8 cellular contexts compared by ENCODE assay signal in the genomic region with DNA sequence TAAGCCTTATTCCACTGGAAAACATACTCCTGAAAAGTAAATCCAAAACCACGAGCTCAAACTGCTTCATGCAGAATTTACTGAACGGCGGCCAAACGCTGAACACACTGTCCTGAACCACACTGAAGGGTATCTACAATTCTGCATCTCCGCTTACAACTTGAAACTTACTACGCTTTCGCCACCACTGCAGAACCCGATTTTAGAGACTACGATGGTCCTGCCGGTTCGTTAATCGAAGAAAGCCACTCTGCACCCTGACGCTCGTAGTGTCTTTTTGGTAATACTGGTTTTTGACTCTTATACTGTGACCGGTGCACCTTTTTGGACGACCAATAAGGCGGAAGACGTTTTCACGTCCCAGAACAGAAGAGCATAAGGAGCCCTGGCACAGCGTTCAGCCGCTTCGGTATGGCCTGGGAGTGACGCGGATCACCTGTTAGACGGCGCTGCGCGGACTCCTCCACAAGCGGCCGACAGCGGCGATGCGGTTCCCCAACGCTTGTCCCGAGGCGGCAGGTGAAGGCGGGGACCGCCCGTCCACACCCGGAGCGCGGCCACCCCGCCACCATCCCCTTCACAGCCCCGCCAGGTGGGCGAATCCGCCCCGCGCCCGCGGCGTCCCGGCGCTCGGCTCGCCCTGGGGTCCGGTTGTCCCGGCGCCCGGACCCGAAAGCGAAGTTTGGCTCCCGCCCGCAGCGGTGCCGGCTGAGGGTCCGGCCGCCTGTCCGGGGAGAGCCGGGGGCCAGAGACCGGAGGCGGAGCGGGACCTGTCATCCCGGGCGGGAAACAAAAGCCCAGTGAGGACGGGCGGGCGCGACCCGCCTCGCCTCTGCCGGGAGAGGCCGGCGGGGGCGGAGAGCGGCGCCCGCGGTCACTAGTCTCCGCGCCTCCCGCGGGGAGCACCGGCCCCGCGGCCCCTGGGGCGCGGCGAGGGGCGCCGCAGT. TPM values are rescaled to one million over a fixed set of nuclear protein-coding genes. Genes with fewer than 3 reads are reported as not detected.
DNase-seq lines count a peak whose midpoint lies in the region; ATAC-seq and TF ChIP-seq lines count a peak whose summit lies in the region.

No MANE protein-coding gene starts in this region.

- peak; percentile 46 for ATAC-seq in GM18867 (IDR thresholded peaks at IDR 0.05; ENCODE audit: unreplicated experiment)
- peak; percentile 41 for ATAC-seq in HG03066 (IDR thresholded peaks at IDR 0.05; ENCODE audit: low read depth, unreplicated experiment)
- ATAC-seq in naive B cell (ENCODE audit: low read depth in 2 of 2): peak; percentile 52 to 57

- peak overlapping the region; percentile 84 to 98 (median 95) for H3K4me3 Mint-ChIP-seq in naive B cell
- peak overlapping the region; percentile 92 for H3K4me3 Mint-ChIP-seq in stimulated activated naive CD8-positive, alpha-beta T cell treated with anti-CD3 and anti-CD28 coated beads, Interleukin-15, Interleukin-2, amounts not matched to agents 100 ng/mL and 50 ng/mL, for 24 hours

- peak overlapping the region; percentile 98 to 100 (median 99) for H3K27ac ChIP-seq in esophagus squamous epithelium

- no peaks in the 10 kb centered on the region for H3K9me3 ChIP-seq in esophagus squamous epithelium

- WGBS in esophagus squamous epithelium, 2 donors: 0% methylated on average over 16 to 18 of the region's 100 CpGs

- H3K27ac Mint-ChIP-seq in naive B cell: peak overlapping the region; percentile 65 to 89 (median 76)
- H3K27ac Mint-ChIP-seq in stimulated activated naive CD8-positive, alpha-beta T cell treated with anti-CD3 and anti-CD28 coated beads, Interleukin-15, Interleukin-2, amounts not matched to agents 100 ng/mL and 50 ng/mL, for 24 hours: peak overlapping the region; percentile 81

- peak in 2 of 6 experiments; percentile 4 to 5 for TF ChIP-seq CTCF in esophagus squamous epithelium (IDR thresholded peaks at IDR 0.05)

- intact Hi-C loops in esophagus squamous epithelium (cut with DNase I): no loop called here

- peaks cover 17 to 19% (median 18%) of the 10 kb centered on the region in 3 donors for H3K4me1 Mint-ChIP-seq in naive B cell
- peaks cover 25% of the 10 kb centered on the region for H3K4me1 Mint-ChIP-seq in stimulated activated naive CD8-positive, alpha-beta T cell treated with anti-CD3 and anti-CD28 coated beads, Interleukin-15, Interleukin-2, amounts not matched to agents 100 ng/mL and 50 ng/mL, for 24 hours (ENCODE audit: low read depth)

- H3K4me3 ChIP-seq in esophagus squamous epithelium: peak overlapping the region; percentile 81 to 100 (median 92)

- peaks cover 7 to 20% (median 16%) of the 10 kb centered on the region in 3 donors for H3K36me3 ChIP-seq in esophagus squamous epithelium

- no peaks in the 10 kb centered on the region for H3K27me3 Mint-ChIP-seq in naive B cell
- H3K27me3 Mint-ChIP-seq in stimulated activated naive CD8-positive, alpha-beta T cell treated with anti-CD3 and anti-CD28 coated beads, Interleukin-15, Interleukin-2, amounts not matched to agents 100 ng/mL and 50 ng/mL, for 24 hours: no peaks in the 10 kb centered on the region

- TF ChIP-seq POLR2A in esophagus squamous epithelium (IDR thresholded peaks at IDR 0.05): peak in 2 of 4 donors; percentile 39 to 49

- in situ Hi-C loops in ACHN (cut with HindIII; ENCODE audit: low pct_ligation_motif_present, low pct_unique_long_range_greater_than_20kb, low sequenced_read_pairs): no loop called here

- DNase-seq in ACHN: peak; percentile 52
- peak; percentile 71 for DNase-seq in NCI-H748 treated with DMSO at 0.1 percent for 48 hours (lab: John Stamatoyannopoulos, UW)
- DNase-seq in activated T-cell treated with anti-CD3 and anti-CD28 coated beads for 48 hours (ENCODE audit: low read depth): peak; percentile 61
- DNase-seq in esophagus squamous epithelium (lab: John Stamatoyannopoulos, UW): no peak
- peak; percentile 48 for DNase-seq in naive B cell

- peaks cover 19 to 67% (median 26%) of the 10 kb centered on the region in 3 donors for H3K4me1 ChIP-seq in esophagus squamous epithelium

- no peaks in the 10 kb centered on the region for H3K36me3 Mint-ChIP-seq in naive B cell
- H3K36me3 Mint-ChIP-seq in stimulated activated naive CD8-positive, alpha-beta T cell treated with anti-CD3 and anti-CD28 coated beads, Interleukin-15, Interleukin-2, amounts not matched to agents 100 ng/mL and 50 ng/mL, for 24 hours (ENCODE audit: low read depth): no peaks in the 10 kb centered on the region

- H3K27me3 ChIP-seq in esophagus squamous epithelium: no peaks in the 10 kb centered on the region

- no peaks in the 10 kb centered on the region for H3K9me3 Mint-ChIP-seq in naive B cell
- no peaks in the 10 kb centered on the region for H3K9me3 Mint-ChIP-seq in stimulated activated naive CD8-positive, alpha-beta T cell treated with anti-CD3 and anti-CD28 coated beads, Interleukin-15, Interleukin-2, amounts not matched to agents 100 ng/mL and 50 ng/mL, for 24 hours

RNA-seq across cellular contexts. Expression of a gene that starts 0.8 kb away (rescaled TPM):
- total RNA-seq in esophagus squamous epithelium: 100 to 1,000 TPM in 2 of 4 donors, 10 to 100 TPM in 2; 65.0 to 273 (median 103) TPM
- polyA plus RNA-seq in naive B cell (ENCODE audit: low read depth in 6 of 6): 10 to 100 TPM in 3 of 6 donors, 1 to 10 TPM in 3; 6.7 to 80.8 (median 15.1) TPM

RNA-seq across cellular contexts. Expression of a gene that starts 48.9 kb away (rescaled TPM):
- 1 to 10 TPM in 1 of 4 donors, under 1 TPM in 1, not detected in 2; 0.26 to 1.5 TPM for total RNA-seq in esophagus squamous epithelium
- 1 to 10 TPM in 1 of 6 donors, under 1 TPM in 3, not detected in 2; 0.30 to 2.2 (median 0.77) TPM for polyA plus RNA-seq in naive B cell (ENCODE audit: low read depth in 6 of 6)
